11 cellular contexts compared by ENCODE assay signal in the genomic region with DNA sequence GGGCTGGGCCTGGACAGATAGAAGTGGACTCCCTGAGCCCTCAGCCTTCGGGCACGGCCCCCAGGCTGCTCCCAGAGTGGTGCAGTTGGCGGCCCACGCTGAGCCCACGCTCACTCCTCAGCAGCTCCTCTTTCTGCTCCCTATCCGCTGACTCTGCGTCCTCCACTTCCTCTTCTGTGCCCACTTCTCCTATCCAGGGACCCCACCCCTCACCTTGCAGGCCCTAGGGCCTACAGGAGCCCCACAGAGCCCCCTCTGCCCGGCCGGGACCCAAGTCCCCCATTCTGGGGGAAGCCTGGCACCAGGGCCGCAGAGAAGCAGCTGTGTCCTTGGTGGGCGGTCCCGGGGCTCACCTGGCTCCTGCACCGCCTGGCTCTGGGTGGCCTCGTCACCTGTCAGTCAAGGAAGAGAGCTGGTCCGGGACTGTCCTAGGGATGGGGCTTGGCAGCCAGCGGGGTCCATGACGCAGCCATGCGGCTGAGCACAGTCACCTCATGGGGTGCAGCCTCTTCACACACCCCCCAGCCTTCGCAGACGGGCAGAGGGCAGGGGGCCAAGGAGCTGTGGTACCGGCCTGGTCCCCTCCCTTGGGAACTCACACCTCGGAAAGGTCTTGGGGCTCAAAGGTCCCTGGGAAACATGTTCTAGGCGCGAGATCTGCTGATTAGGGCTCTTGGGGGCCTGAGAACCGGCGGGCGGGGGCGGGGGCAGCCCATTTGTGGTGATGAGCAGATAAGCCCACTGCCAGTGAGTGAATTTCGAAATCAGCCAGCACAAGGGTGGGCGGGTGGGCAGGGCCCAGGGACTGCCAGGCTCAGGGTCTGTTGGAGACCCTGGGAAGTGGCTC. TPM values are rescaled to one million over a fixed set of nuclear protein-coding genes. Genes with fewer than 3 reads are reported as not detected.
A peak's percentile ranks its signal among the peaks of the same experiment; 100 is the strongest.
DNase-seq lines count a peak whose midpoint lies in the region; ATAC-seq and TF ChIP-seq lines count a peak whose summit lies in the region.
"Had no signal": no experiment of that assay in that cellular context is flagged by ENCODE, and none has a peak within 500 bp of the region (broad histone marks: within the 10 kb centered on the region; RNA-seq: fewer than 3 reads in every experiment).

No MANE protein-coding gene starts in this region.

- peaks cover 0 to 16% of the 10 kb centered on the region in 2 experiments; a peak in 1 of 4 replicates for H3K4me1 ChIP-seq in SK-N-SH (ENCODE audit: control insufficient read depth in 1 of 2, insufficient read depth in 2 of 2, low read depth in 1 of 2, low read length in 1 of 2)
- H3K4me1 ChIP-seq in psoas muscle, result peaks cover 27% of the 10 kb centered on the region

- H3K9me3 Mint-ChIP-seq in effector memory CD8-positive, alpha-beta T cell, result no peaks in the 10 kb centered on the region
- no peaks in the 10 kb centered on the region for H3K9me3 Mint-ChIP-seq in nephron progenitor cell

- DNase-seq in SK-N-SH (peak; percentile 35), Kasumi-1 (lab: John Stamatoyannopoulos, UW) (peak; percentile 21 to 49), psoas muscle (peak in 1 of 2 donors; percentile 46), nephron progenitor cell (no peak), putamen (ENCODE audit: low spot score) (no peak), Ammon's horn (ENCODE audit: low spot score) (no peak)
- DNase-seq in effector memory CD8-positive, alpha-beta T cell, result no peak
- DNase-seq: NCI-H1105 had no signal

- no peak for TF ChIP-seq EP300 in SK-N-SH (IDR thresholded peaks at IDR 0.05; ENCODE audit: borderline replicate concordance in 1 of 2, low read depth in 1 of 2, low read length in 1 of 2)

- CTCF ChIA-PET in SK-N-SH (lab: Yijun Ruan, JAX), result interaction anchor here (0.6 to 0.8 kb wide), 2 partner anchors 13 to 202 kb away, joined by 3 read pairs; no protein-coding TSS in a partner anchor

- TF ChIP-seq CTCF in SK-N-SH (IDR thresholded peaks at IDR 0.05) (no peak), psoas muscle (IDR thresholded peaks at IDR 0.05) (no peak), nephron progenitor cell (IDR thresholded peaks at IDR 0.05) (no peak)

- H3K27me3 ChIP-seq in SK-N-SH (ENCODE audit: insufficient read depth) (no peaks in the 10 kb centered on the region), psoas muscle (ENCODE audit: insufficient read depth in 3 of 3, low read length in 2 of 3) (peaks cover 0 to 31% (median 5%) of the 10 kb centered on the region in 3 donors)

- H3K27ac ChIP-seq in SK-N-SH (ENCODE audit: low read depth in 2 of 2, low read length in 1 of 2) (no peak overlapping the region), psoas muscle (no peak overlapping the region)

- H2AFZ ChIP-seq in SK-N-SH (ENCODE audit: low read depth), result no peak overlapping the region

- H3F3A ChIP-seq in SK-N-SH (replicated peaks; ENCODE audit: insufficient read depth), result no peaks in the 10 kb centered on the region

- no peaks in the 10 kb centered on the region for H3K9me3 ChIP-seq in SK-N-SH
- H3K9me3 ChIP-seq in psoas muscle, result no peaks in the 10 kb centered on the region
- H3K9me3 ChIP-seq: upper lobe of left lung had no signal

- POLR2A ChIA-PET in SK-N-SH (lab: Yijun Ruan, JAX), result interaction anchor here (0.6 kb wide), 1 partner anchor 245 kb away, joined by 3 read pairs; a partner anchor contains a TSS

- WGBS in SK-N-SH (ENCODE audit: low lambda C conversion rate), result 81% methylated on average over 24 of the region's 30 CpGs
- WGBS in psoas muscle, 3 donors, result 38 to 52% (median 40%) methylated on average over 26 to 30 of the region's 30 CpGs

- no peaks in the 10 kb centered on the region for H3K27me3 Mint-ChIP-seq in effector memory CD8-positive, alpha-beta T cell
- H3K27me3 Mint-ChIP-seq in nephron progenitor cell (ENCODE audit: low read depth, poor library complexity), result no peaks in the 10 kb centered on the region

- no peak overlapping the region for H3K9ac ChIP-seq in SK-N-SH

- no peak for TF ChIP-seq RAD21 in SK-N-SH (IDR thresholded peaks at IDR 0.05; ENCODE audit: low read length)

- no peak overlapping the region for H3K4me2 ChIP-seq in SK-N-SH

- H3K79me2 ChIP-seq in SK-N-SH (ENCODE audit: insufficient read depth), result no peaks in the 10 kb centered on the region

- H3K9me2 ChIP-seq in SK-N-SH, result no peaks in the 10 kb centered on the region

- no peaks in the 10 kb centered on the region for H4K20me1 ChIP-seq in SK-N-SH (ENCODE audit: insufficient read depth)

- H3K36me3 ChIP-seq in SK-N-SH (replicated peaks in 1 of 2; ENCODE audit: control insufficient read depth in 1 of 2, insufficient read depth in 2 of 2, low read length in 1 of 2), result no peaks in the 10 kb centered on the region
- no peaks in the 10 kb centered on the region for H3K36me3 ChIP-seq in psoas muscle (ENCODE audit: insufficient read depth in 1 of 2, low read depth in 1 of 2)
- H3K36me3 ChIP-seq: upper lobe of left lung had no signal

- H3K36me3 Mint-ChIP-seq in effector memory CD8-positive, alpha-beta T cell (ENCODE audit: insufficient read depth), result peaks cover 5% of the 10 kb centered on the region
- no peaks in the 10 kb centered on the region for H3K36me3 Mint-ChIP-seq in nephron progenitor cell (ENCODE audit: low read depth)

- peaks cover 0 to 4% of the 10 kb centered on the region in 2 donors for H3K4me1 Mint-ChIP-seq in effector memory CD8-positive, alpha-beta T cell (ENCODE audit: low read depth in 2 of 2)
- H3K4me1 Mint-ChIP-seq in nephron progenitor cell, result peaks cover 49% of the 10 kb centered on the region

- intact Hi-C loops in psoas muscle (cut with DNase I), result no loop called here

- peak overlapping the region; percentile 10 to 43 for H3K4me3 Mint-ChIP-seq in effector memory CD8-positive, alpha-beta T cell
- no peak overlapping the region for H3K4me3 Mint-ChIP-seq in nephron progenitor cell

- no peak overlapping the region for H3K27ac Mint-ChIP-seq in effector memory CD8-positive, alpha-beta T cell
- no peak overlapping the region for H3K27ac Mint-ChIP-seq in nephron progenitor cell

- H3K4me3 ChIP-seq in SK-N-SH (ENCODE audit: low read depth in 2 of 2, low read length in 1 of 2) (no peak overlapping the region), psoas muscle (peak overlapping the region; percentile 22)
- H3K4me3 ChIP-seq: upper lobe of left lung had no signal

- ATAC-seq in SK-N-SH treated with all-trans-retinoic acid at 6 μM for 48 hours (no peak), psoas muscle (no peak)
- ATAC-seq in effector memory CD8-positive, alpha-beta T cell (replicated peaks), result no peak

TF ChIP-seq in SK-N-SH, 30 proteins besides CTCF, POLR2A, EP300 and RAD21 (continues in another document):
- no peak for TF ChIP-seq GATA2 (CRISPR knock-in tag; IDR thresholded peaks at IDR 0.05)
- TF ChIP-seq, protein P1, sequence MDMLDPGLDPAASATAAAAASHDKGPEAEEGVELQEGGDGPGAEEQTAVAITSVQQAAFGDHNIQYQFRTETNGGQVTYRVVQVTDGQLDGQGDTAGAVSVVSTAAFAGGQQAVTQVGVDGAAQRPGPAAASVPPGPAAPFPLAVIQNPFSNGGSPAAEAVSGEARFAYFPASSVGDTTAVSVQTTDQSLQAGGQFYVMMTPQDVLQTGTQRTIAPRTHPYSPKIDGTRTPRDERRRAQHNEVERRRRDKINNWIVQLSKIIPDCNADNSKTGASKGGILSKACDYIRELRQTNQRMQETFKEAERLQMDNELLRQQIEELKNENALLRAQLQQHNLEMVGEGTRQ (IDR thresholded peaks at IDR 0.05; ENCODE audit: borderline replicate concordance, low read depth, low read length), result no peak
- no peak for TF ChIP-seq TAF1 (IDR thresholded peaks at IDR 0.05; ENCODE audit: borderline replicate concordance, low read depth, low read length)
- no peak for TF ChIP-seq CHD2 (IDR thresholded peaks at IDR 0.05; ENCODE audit: low read length, partially characterized antibody)
- TF ChIP-seq TEAD4 (IDR thresholded peaks at IDR 0.05; ENCODE audit: borderline replicate concordance, insufficient read depth), result no peak

TF ChIP-seq in SK-N-SH treated with all-trans-retinoic acid at 6 μM for 48 hours, 23 proteins besides CTCF, POLR2A, EP300 and RAD21:
- TF ChIP-seq ZNF8 (CRISPR knock-in tag; IDR thresholded peaks at IDR 0.05), result no peak
- TF ChIP-seq PPARA (CRISPR knock-in tag; IDR thresholded peaks at IDR 0.05; ENCODE audit: borderline replicate concordance), result no peak
- no peak for TF ChIP-seq ZNF70 (CRISPR knock-in tag; IDR thresholded peaks at IDR 0.05)
- no peak for TF ChIP-seq ARNTL (CRISPR knock-in tag; IDR thresholded peaks at IDR 0.05; ENCODE audit: borderline replicate concordance, low read depth)
- TF ChIP-seq ESRRG (CRISPR knock-in tag; IDR thresholded peaks at IDR 0.05), result no peak
- TF ChIP-seq BACH2 (CRISPR knock-in tag; IDR thresholded peaks at IDR 0.05; ENCODE audit: borderline replicate concordance), result no peak
- no peak for TF ChIP-seq OSR1 (CRISPR knock-in tag; IDR thresholded peaks at IDR 0.05)
- no peak for TF ChIP-seq GLIS3 (CRISPR knock-in tag; IDR thresholded peaks at IDR 0.05)

RNA-seq across cellular contexts. Expression of a gene that starts 5.4 kb away (rescaled TPM):
- 3.9 and 4.2 TPM in 2 replicates for polyA plus RNA-seq in SK-N-SH (2012; rRNA removed)
- 2.9 and 3.4 TPM in 2 replicates for polyA plus RNA-seq in SK-N-SH (2012; cell fraction: cytosol; rRNA removed)
- 5.1 and 6.5 TPM in 2 replicates for polyA plus RNA-seq in SK-N-SH (2012; cell fraction: nucleus; rRNA removed)
- total RNA-seq in psoas muscle, result 1 to 10 TPM; 3.5 to 7.5 (median 5.3) TPM
- 1 to 10 TPM in 1 of 3 donors, under 1 TPM in 2; 0.73 to 1.4 (median 0.91) TPM for polyA plus RNA-seq in psoas muscle

RNA-seq across cellular contexts. Expression of a gene that starts 30.0 kb away (rescaled TPM):
- polyA plus RNA-seq in SK-N-SH (2012; rRNA removed), result 0.81 and 0.99 TPM in 2 replicates
- 0.36 and 0.62 TPM in 2 replicates for polyA plus RNA-seq in SK-N-SH (2012; cell fraction: cytosol; rRNA removed)
- 2.2 and 3.4 TPM in 2 replicates for polyA plus RNA-seq in SK-N-SH (2012; cell fraction: nucleus; rRNA removed)
- total RNA-seq in psoas muscle, result 1 to 10 TPM; 1.7 to 2.3 (median 2.1) TPM
- polyA plus RNA-seq in psoas muscle, result 1 to 10 TPM in 2 of 3 donors, under 1 TPM in 1; 0.77 to 2.3 (median 1.1) TPM

RNA-seq across cellular contexts. Expression of a gene that starts 52.4 kb away (rescaled TPM):
- polyA plus RNA-seq in SK-N-SH (2012; rRNA removed) (52.6 and 62.7 TPM in 2 replicates), psoas muscle (10 to 100 TPM; 43.2 to 74.3 (median 58.5) TPM)
- 25.6 and 50.6 TPM in 2 replicates for polyA plus RNA-seq in SK-N-SH (2012; cell fraction: cytosol; rRNA removed)
- 57.4 and 62.4 TPM in 2 replicates for polyA plus RNA-seq in SK-N-SH (2012; cell fraction: nucleus; rRNA removed)
- total RNA-seq in psoas muscle, result 10 to 100 TPM; 39.1 to 53.7 (median 42.8) TPM

RNA-seq across cellular contexts. Expression of a gene that starts 56.4 kb away (rescaled TPM):
- polyA plus RNA-seq in SK-N-SH (2012; rRNA removed) (not detected in 2 replicates), psoas muscle (under 1 TPM in 1 of 3 donors, not detected in 2; 0.08 TPM)
- polyA plus RNA-seq in SK-N-SH (2012; cell fraction: cytosol; rRNA removed), result not detected in 2 replicates
- not detected in 2 replicates for polyA plus RNA-seq in SK-N-SH (2012; cell fraction: nucleus; rRNA removed)
- not detected for total RNA-seq in psoas muscle
- total RNA-seq: activated CD8-positive, alpha-beta memory T cell treated with anti-CD3 and anti-CD28 coated beads for 36 hours had no signal

Comparison
In these comparisons a context has a peak if more than half of its experiments do, and no peak if none do; other contexts are left out.
1. DNase-seq: peak in SK-N-SH (single experiment) and Kasumi-1 (2 of 2); none in effector memory CD8-positive, alpha-beta T cell (0 of 3), nephron progenitor cell (single experiment), putamen (single experiment) and Ammon's horn (single experiment).